13 cellular contexts compared by ENCODE assay signal in genomic region chr2:64311191-64311910, GRCh38.
DNase-seq lines count a peak whose midpoint lies in the region; ATAC-seq, FAIRE-seq and TF ChIP-seq lines count a peak whose summit lies in the region.
"Had no signal": no experiment of that assay in that cellular context is flagged by ENCODE, and none has a peak within 500 bp of the region (broad histone marks: within the 10 kb centered on the region; RNA-seq: fewer than 3 reads in every experiment).

No MANE protein-coding gene starts in this region.

- H3K4me1 ChIP-seq in H1 (replicated peaks in 1 of 4; ENCODE audit: control insufficient read depth in 3 of 4, insufficient read depth in 4 of 4, low read length in 3 of 4) (peaks cover 3 to 10% (median 8%) of the 10 kb centered on the region in 4 experiments; a peak in 5 of 7 replicates), neural progenitor cell (peaks cover 18% of the 10 kb centered on the region), transverse colon (peaks cover 0 to 15% (median 7%) of the 10 kb centered on the region in 4 donors), small intestine (ENCODE audit: control insufficient read depth in 2 of 2, insufficient read depth in 1 of 2, low read depth in 1 of 2, low read length in 1 of 2) (no peaks in the 10 kb centered on the region)

- ATAC-seq in WTC11 (peak; percentile 53), GM21526 (IDR thresholded peaks at IDR 0.05; ENCODE audit: low FRiP score, unreplicated experiment) (no peak)
- ATAC-seq: activated CD8-positive, alpha-beta T cell treated with anti-CD3 and anti-CD28 coated beads for 36 hours had no signal

- TF ChIP-seq CTCF in WTC11 (IDR thresholded peaks at IDR 0.05) (no peak), H1 (IDR thresholded peaks at IDR 0.05; ENCODE audit: control extremely low read depth in 1 of 3, insufficient read depth in 1 of 3, low read depth in 1 of 3, low read length in 3 of 3) (no peak), neural progenitor cell (IDR thresholded peaks at IDR 0.05) (no peak), transverse colon (IDR thresholded peaks at IDR 0.05) (no peak)

- peak overlapping the region; percentile 57; the same call in 1 of the 2 replicates for H3K18ac ChIP-seq in H1 (ENCODE audit: extremely low read depth, low read length)

- no peak for FAIRE-seq in H1 (lab: Jason Lieb, UNC)
- no peak for FAIRE-seq in small intestine (lab: Jason Lieb, UNC)

- H3K9me3 Mint-ChIP-seq in WTC11 (no peaks in the 10 kb centered on the region), neural progenitor cell (no peaks in the 10 kb centered on the region)
- H3K9me3 Mint-ChIP-seq: activated CD8-positive, alpha-beta T cell treated with anti-CD3 and anti-CD28 coated beads for 36 hours had no signal

- no peak overlapping the region for H3K4me3 Mint-ChIP-seq in WTC11
- peak overlapping the region; percentile 44 for H3K4me3 Mint-ChIP-seq in neural progenitor cell
- H3K4me3 Mint-ChIP-seq: activated CD8-positive, alpha-beta T cell treated with anti-CD3 and anti-CD28 coated beads for 36 hours had no signal

- no peak overlapping the region for H4K5ac ChIP-seq in H1 (ENCODE audit: insufficient read length, low read depth, low read length)

- H3K27me3 Mint-ChIP-seq in WTC11 (ENCODE audit: low read depth), result peaks cover 8% of the 10 kb centered on the region
- peaks cover 4% of the 10 kb centered on the region for H3K27me3 Mint-ChIP-seq in neural progenitor cell (ENCODE audit: insufficient read depth, low read depth)
- H3K27me3 Mint-ChIP-seq: activated CD8-positive, alpha-beta T cell treated with anti-CD3 and anti-CD28 coated beads for 36 hours had no signal

- no peak overlapping the region for H2BK20ac ChIP-seq in H1 (ENCODE audit: low read length)

- H3K27ac ChIP-seq in H1 (ENCODE audit: low read depth, low read length), result no peak overlapping the region
- peak overlapping the region; percentile 27 for H3K27ac ChIP-seq in neural progenitor cell
- H3K27ac ChIP-seq in transverse colon, result peak overlapping the region in 3 of 4 donors; percentile 5 to 60 (median 53)
- H3K27ac ChIP-seq in small intestine (ENCODE audit: low read depth in 1 of 2, low read length in 1 of 2), result no peak overlapping the region
- H3K27ac ChIP-seq: C4-2B, lower lobe of right lung, ovary had no signal

- TF ChIP-seq RAD21 in H1 (IDR thresholded peaks at IDR 0.05 in 1 of 2, conservative IDR thresholded peaks at IDR 0.05 in 1 of 2; ENCODE audit: low read depth in 2 of 2, low read length in 2 of 2), result no peak

- H3K4me3 ChIP-seq in H1 (ENCODE audit: extremely low read depth in 1 of 4, insufficient read depth in 2 of 4, low read depth in 3 of 4, low read length in 4 of 4), result no peak overlapping the region
- no peak overlapping the region for H3K4me3 ChIP-seq in neural progenitor cell
- no peak overlapping the region for H3K4me3 ChIP-seq in transverse colon
- H3K4me3 ChIP-seq in small intestine (ENCODE audit: low read depth in 1 of 2, low read length in 2 of 2), result no peak overlapping the region
- H3K4me3 ChIP-seq: ovary had no signal

- no peak overlapping the region for H3K14ac ChIP-seq in H1 (ENCODE audit: insufficient read length)

- peaks cover 31% of the 10 kb centered on the region for H3K4me1 Mint-ChIP-seq in WTC11
- H3K4me1 Mint-ChIP-seq in neural progenitor cell, result peaks cover 37% of the 10 kb centered on the region

- POLR2A ChIA-PET in WTC11 (lab: Charles Lee) (interaction anchor here (1.4 kb wide), 2 partner anchors 15 to 60 kb away, joined by 4 read pairs; no protein-coding TSS in a partner anchor), H1 (lab: Charles Lee; ENCODE audit: partially characterized antibody) (interaction anchor here (0.7 to 2.2 kb wide), 13 partner anchors 7 to 60 kb away, joined by 3 to 10 read pairs (median 4); no protein-coding TSS in a partner anchor)

- H3K23me2 ChIP-seq in H1 (ENCODE audit: low read depth, low read length), result no peaks in the 10 kb centered on the region

- TF ChIP-seq EP300 in H1 (IDR thresholded peaks at IDR 0.05; ENCODE audit: borderline replicate concordance in 1 of 2, low read depth in 2 of 2, low read length in 2 of 2) (no peak), transverse colon (IDR thresholded peaks at IDR 0.05; ENCODE audit: low read depth) (no peak)

- no peak overlapping the region for H2BK15ac ChIP-seq in H1 (ENCODE audit: low read length)

- no peaks in the 10 kb centered on the region; a peak in 1 of 7 replicates for H3K27me3 ChIP-seq in H1 (replicated peaks in 1 of 4; ENCODE audit: control insufficient read depth in 3 of 4, extremely low read depth in 1 of 4, insufficient read depth in 3 of 4, low read length in 3 of 4)
- H3K27me3 ChIP-seq in neural progenitor cell, result no peaks in the 10 kb centered on the region
- no peaks in the 10 kb centered on the region for H3K27me3 ChIP-seq in transverse colon
- H3K27me3 ChIP-seq in small intestine (ENCODE audit: control insufficient read depth in 2 of 2, insufficient read depth in 2 of 2, low read length in 2 of 2), result no peaks in the 10 kb centered on the region
- H3K27me3 ChIP-seq: ovary had no signal

- no peak overlapping the region for H3K27ac Mint-ChIP-seq in WTC11
- H3K27ac Mint-ChIP-seq in neural progenitor cell, result peak overlapping the region; percentile 95
- H3K27ac Mint-ChIP-seq: activated CD8-positive, alpha-beta T cell treated with anti-CD3 and anti-CD28 coated beads for 36 hours had no signal

- TF ChIP-seq POLR2A in H1 (IDR thresholded peaks at IDR 0.05; ENCODE audit: control extremely low read depth in 1 of 2, low read depth in 2 of 2, low read length in 2 of 2) (no peak), transverse colon (IDR thresholded peaks at IDR 0.05) (no peak)

- in situ Hi-C loops in transverse colon (cut with MboI; ENCODE audit: low pct_ligation_motif_present in 1 of 4, low pct_unique_long_range_greater_than_20kb in 1 of 4, low sequenced_read_pairs in 3 of 4), result loop anchor here in 1 of 4 donors (25.0 kb wide), 1 partner anchor 249 kb away; no protein-coding TSS in a partner anchor

- peak overlapping the region; percentile 30; the same call in 1 of the 2 replicates for H2BK12ac ChIP-seq in H1 (ENCODE audit: low read depth, low read length)

- no peak for DNase-seq in WTC11 (ENCODE audit: low spot score)
- peak in 1 of 2 experiments; percentile 54 for DNase-seq in H1 (ENCODE audit: low read depth in 1 of 2, low spot score in 2 of 2)
- no peak for DNase-seq in neural progenitor cell (ENCODE audit: low spot score)
- DNase-seq in transverse colon, result no peak
- no peak for DNase-seq in small intestine
- DNase-seq in SKM-1 (lab: John Stamatoyannopoulos, UW; ENCODE audit: unreplicated experiment), result no peak
- DNase-seq: activated CD8-positive, alpha-beta T cell treated with anti-CD3 and anti-CD28 coated beads for 36 hours; DND-41; NCI-H226 had no signal

- H2AK5ac ChIP-seq in H1 (ENCODE audit: low read depth, low read length), result peak overlapping the region; percentile 58; the same call in 1 of the 2 replicates

- H2AFZ ChIP-seq in H1 (ENCODE audit: low read length), result no peak overlapping the region
- peak overlapping the region; percentile 88 for H2AFZ ChIP-seq in neural progenitor cell (replicated peaks)

- H4K20me1 ChIP-seq in H1 (replicated peaks in 1 of 2; ENCODE audit: control insufficient read depth in 1 of 2, insufficient read depth in 2 of 2, low read length in 2 of 2), result no peaks in the 10 kb centered on the region
- no peaks in the 10 kb centered on the region for H4K20me1 ChIP-seq in neural progenitor cell (ENCODE audit: low read depth)

- WGBS in H1 (ENCODE audit: extremely low coverage in 1 of 2, insufficient coverage in 1 of 2, insufficient read length in 1 of 2, insufficient replicate concordance in 2 of 2, low coverage in 1 of 2, low lambda C conversion rate in 2 of 2, missing lambda C conversion rate in 1 of 2), 2 experiments, result 88% methylated on average over 17 of the region's 17 CpGs; no CpG with 5 or more reads in 1 of the 2 experiments
- 86 to 90% methylated on average over 1 to 17 of the region's 17 CpGs for WGBS in transverse colon (ENCODE audit: low coverage in 1 of 2), 2 donors
- 92 to 93% (median 93%) methylated on average over 17 of the region's 17 CpGs for WGBS in small intestine, 3 donors

- H3K23ac ChIP-seq in H1 (ENCODE audit: insufficient read length), result no peak overlapping the region

- H3K9me3 ChIP-seq in H1 (ENCODE audit: insufficient read depth in 2 of 2, low read depth in 1 of 2, low read length in 1 of 2) (no peaks in the 10 kb centered on the region), neural progenitor cell (ENCODE audit: low read depth) (no peaks in the 10 kb centered on the region), transverse colon (no peaks in the 10 kb centered on the region), small intestine (ENCODE audit: control insufficient read depth, low read depth) (no peaks in the 10 kb centered on the region)
- H3K9me3 ChIP-seq: lower lobe of right lung, ovary had no signal

- CTCF ChIA-PET in WTC11 (lab: Charles Lee), result interaction anchor here (0.5 to 3.1 kb wide), 13 partner anchors 17 to 314 kb away, joined by 3 to 27 read pairs (median 4); no protein-coding TSS in a partner anchor
- CTCF ChIA-PET in H1 (lab: Charles Lee; ENCODE audit: partially characterized antibody), result interaction anchor here (0.7 to 6.7 kb wide), 17 partner anchors 8 to 275 kb away, joined by 3 to 63 read pairs (median 4); no protein-coding TSS in a partner anchor

- H3K9ac ChIP-seq in H1 (replicated peaks in 1 of 4; ENCODE audit: extremely low read depth in 1 of 4, low read depth in 3 of 4, low read length in 3 of 4) (no peak overlapping the region), neural progenitor cell (no peak overlapping the region)

- no peaks in the 10 kb centered on the region for H3K79me1 ChIP-seq in H1 (ENCODE audit: low read depth, low read length)

- no peaks in the 10 kb centered on the region for H3K36me3 ChIP-seq in H1 (ENCODE audit: control insufficient read depth in 2 of 4, insufficient read depth in 4 of 4, low read length in 3 of 4)
- H3K36me3 ChIP-seq in neural progenitor cell, result no peaks in the 10 kb centered on the region
- no peaks in the 10 kb centered on the region for H3K36me3 ChIP-seq in transverse colon
- no peaks in the 10 kb centered on the region for H3K36me3 ChIP-seq in small intestine (ENCODE audit: control insufficient read depth in 2 of 2, insufficient read depth in 2 of 2, low read length in 2 of 2)
- H3K36me3 ChIP-seq: lower lobe of right lung, ovary had no signal

- H4K91ac ChIP-seq in H1 (replicated peaks; ENCODE audit: insufficient read length, low read length), result no peak overlapping the region

- peak overlapping the region; percentile 82; the same call in 1 of the 2 replicates for H2BK5ac ChIP-seq in H1 (ENCODE audit: low read depth, low read length)

- H3K56ac ChIP-seq in H1 (replicated peaks; ENCODE audit: insufficient read length, low read depth, low read length), result no peak overlapping the region

- intact Hi-C loops in transverse colon (cut with DNase I; ENCODE audit: low total_unique reads), result no loop called here

- no peak overlapping the region for H3K4me2 ChIP-seq in H1 (ENCODE audit: insufficient read depth in 1 of 2, low read depth in 2 of 2, low read length in 2 of 2)
- H3K4me2 ChIP-seq in neural progenitor cell, result peak overlapping the region; percentile 58

- no peak overlapping the region; the same call in 1 of the 2 replicates for H4K8ac ChIP-seq in H1 (ENCODE audit: extremely low read depth, insufficient read depth, low read length)

- H3K36me3 Mint-ChIP-seq in WTC11 (no peaks in the 10 kb centered on the region), neural progenitor cell (no peaks in the 10 kb centered on the region)

- H3K4ac ChIP-seq in H1 (replicated peaks; ENCODE audit: insufficient read length, low read depth, low read length), result peak overlapping the region; percentile 6

- H2BK120ac ChIP-seq in H1 (replicated peaks; ENCODE audit: low read depth, low read length), result no peak overlapping the region

- H3K79me2 ChIP-seq in H1 (ENCODE audit: control insufficient read depth in 1 of 2, insufficient read depth in 2 of 2, low read length in 2 of 2) (no peaks in the 10 kb centered on the region), neural progenitor cell (ENCODE audit: low read depth) (no peaks in the 10 kb centered on the region)

- H3F3A ChIP-seq in neural progenitor cell (ENCODE audit: low read depth), result peaks cover 14% of the 10 kb centered on the region

Comparison
In these comparisons a context has a peak if more than half of its experiments do, and no peak if none do; other contexts are left out.
1. H3K27ac ChIP-seq: peak in neural progenitor cell (single experiment) and transverse colon (3 of 4); none in H1 (single experiment) and small intestine (0 of 2).